In the genomic region with DNA sequence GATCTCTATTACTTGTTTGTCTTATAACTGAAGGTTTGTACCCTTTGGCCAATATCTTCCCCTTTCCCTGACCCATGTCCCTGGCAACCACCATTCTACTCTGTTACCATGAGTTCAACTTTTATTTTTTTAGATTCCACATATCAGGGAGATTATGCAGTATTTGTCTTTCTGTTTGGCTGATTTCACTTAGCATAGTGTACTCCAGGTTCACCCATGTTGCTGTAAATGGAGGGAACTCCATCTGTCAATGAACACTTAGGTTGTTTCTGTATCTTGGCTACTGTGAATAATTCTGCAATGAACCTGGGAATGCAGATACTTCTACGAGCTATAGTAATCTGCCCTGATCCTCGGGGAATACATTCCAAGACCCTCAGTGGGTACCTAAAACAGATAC, we compare ENCODE assay signal across 33 cellular contexts. TPM values are rescaled to one million over a fixed set of nuclear protein-coding genes. Genes with fewer than 3 reads are reported as not detected.
"Had no signal": no experiment of that assay in that cellular context is flagged by ENCODE, and none has a peak within 500 bp of the region (broad histone marks: within the 10 kb centered on the region; RNA-seq: fewer than 3 reads in every experiment).

No MANE protein-coding gene starts in this region.

- H3K27me3 Mint-ChIP-seq: stimulated activated memory B cell treated with anti-CD40 and anti-IgM and Interleukin-4, amounts not matched to agents 10 μg/mL and 1 μg/mL and 100 μg/mL, for 72 hours had no signal

- H3K27me3 ChIP-seq: stomach, suprapubic skin, testis, thyroid gland, tibial artery, tibial nerve, transverse colon, upper lobe of left lung, upper lobe of right lung, uterus, vagina had no signal

- H3K4me3 Mint-ChIP-seq: stimulated activated effector memory CD8-positive, alpha-beta T cell treated with anti-CD3 and anti-CD28 coated beads, Interleukin-12 subunit alpha, Interleukin-12 subunit beta, amount 100 ng/mL, for 72 hours; stimulated activated memory B cell treated with anti-CD40 and anti-IgM and Interleukin-4, amounts not matched to agents 10 μg/mL and 1 μg/mL and 100 μg/mL, for 72 hours; stimulated activated naive B cell treated with anti-CD40 and anti-IgM and Interleukin-4, amounts not matched to agents 10 μg/mL and 1 μg/mL and 100 μg/mL, for 72 hours; stimulated activated naive CD8-positive, alpha-beta T cell treated with anti-CD3 and anti-CD28 coated beads, Interleukin-15, amount 100 ng/mL, for 72 hours; stimulated activated naive CD8-positive, alpha-beta T cell treated with anti-CD3 and anti-CD28 coated beads, Interleukin-15, Interleukin-2, amounts not matched to agents 100 ng/mL and 50 ng/mL, for 24 hours had no signal

- H3K4me1 Mint-ChIP-seq: stimulated activated effector memory CD8-positive, alpha-beta T cell treated with anti-CD3 and anti-CD28 coated beads, Interleukin-12 subunit alpha, Interleukin-12 subunit beta, amount 100 ng/mL, for 72 hours; stimulated activated naive CD8-positive, alpha-beta T cell treated with anti-CD3 and anti-CD28 coated beads, Interleukin-15, amount 100 ng/mL, for 72 hours had no signal

- H3K36me3 ChIP-seq: stomach, suprapubic skin, thoracic aorta, thyroid gland, tibial artery, tibial nerve, transverse colon, upper lobe of left lung, upper lobe of right lung, uterus, vagina had no signal

- H3K9me3 ChIP-seq: stomach, suprapubic skin, testis, thoracic aorta, thyroid gland, tibial artery, tibial nerve, transverse colon, upper lobe of left lung, upper lobe of right lung, uterus, vagina had no signal

- ATAC-seq: stimulated activated effector memory CD8-positive, alpha-beta T cell treated with anti-CD3 and anti-CD28 coated beads, Interleukin-12 subunit alpha, Interleukin-12 subunit beta, amount 100 ng/mL, for 72 hours; stimulated activated memory B cell treated with anti-CD40 and anti-IgM and Interleukin-4, amounts not matched to agents 10 μg/mL and 1 μg/mL and 100 μg/mL, for 72 hours; stimulated activated naive B cell treated with anti-CD40 and anti-IgM and Interleukin-4, amounts not matched to agents 10 μg/mL and 1 μg/mL and 100 μg/mL, for 72 hours; stimulated activated naive CD8-positive, alpha-beta T cell treated with anti-CD3 and anti-CD28 coated beads, Interleukin-15, amount 100 ng/mL, for 72 hours; upper lobe of right lung had no signal

- H3K27ac ChIP-seq: stomach, suprapubic skin, testis, thoracic aorta, thyroid gland, tibial artery, tibial nerve, transverse colon, upper lobe of left lung, upper lobe of right lung, uterus, vagina had no signal

- H3K4me1 ChIP-seq: stomach, suprapubic skin, testis, thyroid gland, upper lobe of left lung, upper lobe of right lung, uterus, vagina had no signal

- DNase-seq: stimulated activated CD4-positive, alpha-beta T cell treated with anti-CD3 and anti-CD28 coated beads, Interleukin-2, amount 100 ng/mL, for 48 hours; stimulated activated CD4-positive, alpha-beta T cell treated with anti-CD3 and anti-CD28 coated beads, Interleukin-4, amount 100 ng/mL, for 1 hour; stimulated activated CD4-positive, alpha-beta T cell treated with anti-CD3 and anti-CD28 coated beads, Interleukin-4, amount 100 ng/mL, for 24 hours; stimulated activated CD4-positive, alpha-beta T cell treated with anti-CD3 and anti-CD28 coated beads, Interleukin-4, amount 100 ng/mL, for 4 hours; stimulated activated CD8-positive, alpha-beta memory T cell treated with anti-CD3 and anti-CD28 coated beads, Interleukin-4, amount 100 ng/mL, for 48 hours; stimulated activated naive B cell treated with anti-CD40 and anti-IgM and Interleukin-4, amounts not matched to agents 10 μg/mL and 1 μg/mL and 100 μg/mL, for 72 hours; stimulated activated naive CD4-positive, alpha-beta T cell; stimulated activated naive CD4-positive, alpha-beta T cell treated with Interleukin-2 at 50 U/mL for 16 hours; stimulated activated naive CD8-positive, alpha-beta T cell treated with anti-CD3 and anti-CD28 coated beads, Interleukin-15, amount 100 ng/mL, for 72 hours; stimulated activated naive CD8-positive, alpha-beta T cell treated with anti-CD3 and anti-CD28 coated beads, Interleukin-15, Interleukin-2, amounts not matched to agents 100 U/mL and 50 U/mL, for 24 hours; stomach; substantia nigra; testis; thyroid gland; tibial artery; transverse colon; trophoblast cell; upper lobe of left lung; upper lobe of right lung; uterus had no signal

- H3K36me3 Mint-ChIP-seq: stimulated activated effector memory CD8-positive, alpha-beta T cell treated with anti-CD3 and anti-CD28 coated beads, Interleukin-12 subunit alpha, Interleukin-12 subunit beta, amount 100 ng/mL, for 72 hours; stimulated activated memory B cell treated with anti-CD40 and anti-IgM and Interleukin-4, amounts not matched to agents 10 μg/mL and 1 μg/mL and 100 μg/mL, for 72 hours; stimulated activated naive B cell treated with anti-CD40 and anti-IgM and Interleukin-4, amounts not matched to agents 10 μg/mL and 1 μg/mL and 100 μg/mL, for 72 hours had no signal

- FAIRE-seq: urothelium cell line had no signal

- H3K4me3 ChIP-seq: stomach, suprapubic skin, testis, thoracic aorta, thyroid gland, tibial artery, tibial nerve, transverse colon, upper lobe of left lung, upper lobe of right lung, uterus, vagina had no signal

- H3K27ac Mint-ChIP-seq: stimulated activated effector memory CD8-positive, alpha-beta T cell treated with anti-CD3 and anti-CD28 coated beads, Interleukin-12 subunit alpha, Interleukin-12 subunit beta, amount 100 ng/mL, for 72 hours; stimulated activated memory B cell treated with anti-CD40 and anti-IgM and Interleukin-4, amounts not matched to agents 10 μg/mL and 1 μg/mL and 100 μg/mL, for 72 hours; stimulated activated naive B cell treated with anti-CD40 and anti-IgM and Interleukin-4, amounts not matched to agents 10 μg/mL and 1 μg/mL and 100 μg/mL, for 72 hours; stimulated activated naive CD8-positive, alpha-beta T cell treated with anti-CD3 and anti-CD28 coated beads, Interleukin-15, amount 100 ng/mL, for 72 hours; stimulated activated naive CD8-positive, alpha-beta T cell treated with anti-CD3 and anti-CD28 coated beads, Interleukin-15, Interleukin-2, amounts not matched to agents 100 ng/mL and 50 ng/mL, for 24 hours had no signal

- H3K9me3 Mint-ChIP-seq: stimulated activated effector memory CD8-positive, alpha-beta T cell treated with anti-CD3 and anti-CD28 coated beads, Interleukin-12 subunit alpha, Interleukin-12 subunit beta, amount 100 ng/mL, for 72 hours; stimulated activated memory B cell treated with anti-CD40 and anti-IgM and Interleukin-4, amounts not matched to agents 10 μg/mL and 1 μg/mL and 100 μg/mL, for 72 hours; stimulated activated naive B cell treated with anti-CD40 and anti-IgM and Interleukin-4, amounts not matched to agents 10 μg/mL and 1 μg/mL and 100 μg/mL, for 72 hours; stimulated activated naive CD8-positive, alpha-beta T cell treated with anti-CD3 and anti-CD28 coated beads, Interleukin-15, amount 100 ng/mL, for 72 hours; stimulated activated naive CD8-positive, alpha-beta T cell treated with anti-CD3 and anti-CD28 coated beads, Interleukin-15, Interleukin-2, amounts not matched to agents 100 ng/mL and 50 ng/mL, for 24 hours had no signal

RNA-seq across cellular contexts. Expression of a gene that starts 14.9 kb away (rescaled TPM):
- total RNA-seq: stomach, subcutaneous adipose tissue, suprapubic skin, temporal lobe, thoracic aorta, thyroid gland, tibial nerve, transverse colon, upper lobe of left lung, upper lobe of right lung, ureter, urinary bladder, uterus, vagina had no signal
- polyA plus RNA-seq: stomach, thymus, urinary bladder had no signal

RNA-seq across cellular contexts. Expression of a gene that starts 42.9 kb away (rescaled TPM):
- total RNA-seq: stomach, subcutaneous adipose tissue, suprapubic skin, temporal lobe, thoracic aorta, thyroid gland, tibial nerve, upper lobe of left lung, upper lobe of right lung, ureter, urinary bladder, uterus, vagina had no signal
- polyA plus RNA-seq: stomach, thymus, urinary bladder had no signal

RNA-seq across cellular contexts. Expression of a gene that starts 58.2 kb away (rescaled TPM):
- total RNA-seq: stomach, suprapubic skin, temporal lobe, thoracic aorta, thyroid gland, tibial nerve, ureter, urinary bladder, uterus, vagina had no signal
- polyA plus RNA-seq: stomach, urinary bladder had no signal
